23 cellular contexts compared by ENCODE assay signal in genomic region chr6:53982361-53983050, GRCh38.
DNase-seq lines count a peak whose midpoint lies in the region; ATAC-seq, FAIRE-seq and TF ChIP-seq lines count a peak whose summit lies in the region.
"Had no signal": no experiment of that assay in that cellular context is flagged by ENCODE, and none has a peak within 500 bp of the region (broad histone marks: within the 10 kb centered on the region; RNA-seq: fewer than 3 reads in every experiment).

No MANE protein-coding gene starts in this region.

- peak; percentile 91 for FAIRE-seq in RCC 7860 (lab: Jason Lieb, UNC)
- FAIRE-seq: colon, K562, small intestine had no signal

- intact Hi-C loops in thyroid gland (cut with DNase I) = loop anchor here (10.0 kb wide), 1 partner anchor 92 kb away; no protein-coding TSS in a partner anchor

- no peak overlapping the region for H3K4me3 ChIP-seq in fibroblast of mammary gland (ENCODE audit: control insufficient read depth, low read depth, low read length)
- H3K4me3 ChIP-seq in thyroid gland (replicated peaks in 1 of 3) = no peak overlapping the region
- H3K4me3 ChIP-seq: body of pancreas, K562, prostate gland, testis had no signal

- 58 to 68% methylated on average over 4 of the region's 4 CpGs for WGBS in thyroid gland, 2 donors

- H3K27ac ChIP-seq in thyroid gland = peak overlapping the region in 2 of 3 donors; percentile 62 to 78
- H3K27ac ChIP-seq: body of pancreas, prostate gland, testis had no signal

- H3K27me3 ChIP-seq in thyroid gland = no peaks in the 10 kb centered on the region
- H3K27me3 ChIP-seq: BE2C, body of pancreas, testis had no signal

- H3K4me1 ChIP-seq in thyroid gland = peaks cover 28 to 32% of the 10 kb centered on the region in 2 donors
- H3K4me1 ChIP-seq: BE2C, body of pancreas, prostate gland, testis had no signal

- TF ChIP-seq CTCF in fibroblast of mammary gland (conservative IDR thresholded peaks at IDR 0.05; ENCODE audit: control insufficient read depth, insufficient read depth, low read depth, low read length) (no peak), thyroid gland (IDR thresholded peaks at IDR 0.05) (no peak)

- ATAC-seq in HG02870 (IDR thresholded peaks at IDR 0.05; ENCODE audit: unreplicated experiment) = no peak
- ATAC-seq: activated T-helper 17 cell treated with anti-CD3 and anti-CD28 coated beads, Interleukin-2, amount 50 U/mL, for 72 hours; body of pancreas; effector memory CD8-positive, alpha-beta T cell; K562; left lobe of liver had no signal

- no peaks in the 10 kb centered on the region for H3K36me3 ChIP-seq in thyroid gland
- H3K36me3 ChIP-seq: BE2C, prostate gland had no signal

- no peak for TF ChIP-seq POLR2A in thyroid gland (IDR thresholded peaks at IDR 0.05)

- DNase-seq in EL (peak; percentile 44), RCC 7860 (ENCODE audit: low spot score) (peak; percentile 80), fibroblast of mammary gland (ENCODE audit: low read depth) (peak; percentile 31), thyroid gland (peak; percentile 32 to 41), cerebellar nuclear complex (lab: John Stamatoyannopoulos, UW) (no peak)
- no peak for DNase-seq in activated naive CD4-positive, alpha-beta T cell treated with Interleukin-2 at 50 U/mL for 16 hours
- DNase-seq: activated CD8-positive, alpha-beta memory T cell treated with anti-CD3 and anti-CD28 coated beads, Interleukin-2, amount 50 U/mL, for 4 hours; activated naive CD8-positive, alpha-beta T cell treated with anti-CD3 and anti-CD28 coated beads for 36 hours; BE2C; body of pancreas; effector memory CD8-positive, alpha-beta T cell; H7; head of caudate nucleus; NCI-H69; small intestine; stimulated activated naive CD4-positive, alpha-beta T cell; testis had no signal

- H3K9me3 ChIP-seq in thyroid gland = no peaks in the 10 kb centered on the region
- H3K9me3 ChIP-seq: BE2C, body of pancreas, prostate gland, testis had no signal

Comparison
In these comparisons a context has a peak if more than half of its experiments do, and no peak if none do; other contexts are left out.
1. DNase-seq: peak in EL (single experiment), RCC 7860 (single experiment), fibroblast of mammary gland (single experiment) and thyroid gland (2 of 2); none in cerebellar nuclear complex (0 of 2) and activated naive CD4-positive, alpha-beta T cell treated with Interleukin-2 at 50 U/mL for 16 hours (single experiment).